In genomic region chr20:45409531-45410272, GRCh38 we compare ENCODE assay signal across 18 cellular contexts. TPM values are rescaled to one million over a fixed set of nuclear protein-coding genes. Genes with fewer than 3 reads are reported as not detected.
DNase-seq lines count a peak whose midpoint lies in the region; TF ChIP-seq lines count a peak whose summit lies in the region.
"Had no signal": no experiment of that assay in that cellular context is flagged by ENCODE, and none has a peak within 500 bp of the region (broad histone marks: within the 10 kb centered on the region; RNA-seq: fewer than 3 reads in every experiment).

No MANE protein-coding gene starts in this region.

- H3K27ac ChIP-seq in caudate nucleus (ENCODE audit: low read depth, low read length) (peak overlapping the region; percentile 55), stomach smooth muscle (ENCODE audit: low read length) (peak overlapping the region; percentile 31)
- H3K27ac ChIP-seq: BLaER1, PC-9 had no signal

- no peaks in the 10 kb centered on the region for H3K9me3 ChIP-seq in stomach smooth muscle (ENCODE audit: control insufficient read depth in 2 of 2, low read length in 2 of 2)
- H3K9me3 ChIP-seq: BLaER1, MG63 had no signal

- CTCF ChIA-PET in activated naive CD4-positive, alpha-beta T cell treated with anti-CD3 and anti-CD28 coated beads for 36 hours (lab: Charles Lee) = no interaction called here
- CTCF ChIA-PET in activated naive CD4-positive, alpha-beta T cell treated with anti-CD3 and anti-CD28 coated beads, Interleukin-2, amount 10 ng/mL, durations not matched to agents 7 days and 5 days (lab: Charles Lee) = no interaction called here

- H3K36me3 Mint-ChIP-seq in activated naive CD4-positive, alpha-beta T cell treated with anti-CD3 and anti-CD28 coated beads for 36 hours (ENCODE audit: low read depth) = peaks cover 15% of the 10 kb centered on the region
- peaks cover 8% of the 10 kb centered on the region for H3K36me3 Mint-ChIP-seq in activated naive CD4-positive, alpha-beta T cell treated with anti-CD3 and anti-CD28 coated beads, Interleukin-2, amount 10 ng/mL, durations not matched to agents 7 days and 5 days
- peaks cover 9% of the 10 kb centered on the region for H3K36me3 Mint-ChIP-seq in neural crest cell (ENCODE audit: low read depth)

- H3K4me1 ChIP-seq in stomach smooth muscle (ENCODE audit: control insufficient read depth, insufficient read depth, low read length) = peaks cover 19% of the 10 kb centered on the region

- no peak overlapping the region for H3K4me3 Mint-ChIP-seq in activated naive CD4-positive, alpha-beta T cell treated with anti-CD3 and anti-CD28 coated beads for 36 hours
- H3K4me3 Mint-ChIP-seq in activated naive CD4-positive, alpha-beta T cell treated with anti-CD3 and anti-CD28 coated beads, Interleukin-2, amount 10 ng/mL, durations not matched to agents 7 days and 5 days = no peak overlapping the region
- H3K4me3 Mint-ChIP-seq in neural crest cell = peak overlapping the region; percentile 74
- H3K4me3 Mint-ChIP-seq: GM23338 had no signal

- H3K27me3 Mint-ChIP-seq in activated naive CD4-positive, alpha-beta T cell treated with anti-CD3 and anti-CD28 coated beads for 36 hours (ENCODE audit: low read depth) = peaks cover 4% of the 10 kb centered on the region
- peaks cover 40% of the 10 kb centered on the region for H3K27me3 Mint-ChIP-seq in activated naive CD4-positive, alpha-beta T cell treated with anti-CD3 and anti-CD28 coated beads, Interleukin-2, amount 10 ng/mL, durations not matched to agents 7 days and 5 days
- H3K27me3 Mint-ChIP-seq in neural crest cell (ENCODE audit: low read depth) = peaks cover 20% of the 10 kb centered on the region

- no peak overlapping the region for H3K9ac ChIP-seq in stomach smooth muscle (ENCODE audit: low read length in 2 of 2)
- H3K9ac ChIP-seq: BLaER1 had no signal

- TF ChIP-seq CTCF in neural crest cell (conservative IDR thresholded peaks at IDR 0.05) = no peak

- H3K9me3 Mint-ChIP-seq in activated naive CD4-positive, alpha-beta T cell treated with anti-CD3 and anti-CD28 coated beads for 36 hours = no peaks in the 10 kb centered on the region
- H3K9me3 Mint-ChIP-seq in activated naive CD4-positive, alpha-beta T cell treated with anti-CD3 and anti-CD28 coated beads, Interleukin-2, amount 10 ng/mL, durations not matched to agents 7 days and 5 days = no peaks in the 10 kb centered on the region
- H3K9me3 Mint-ChIP-seq in neural crest cell = no peaks in the 10 kb centered on the region
- H3K9me3 Mint-ChIP-seq: GM23338 had no signal

- peak overlapping the region; percentile 43 for H3K27ac Mint-ChIP-seq in activated naive CD4-positive, alpha-beta T cell treated with anti-CD3 and anti-CD28 coated beads for 36 hours
- H3K27ac Mint-ChIP-seq in activated naive CD4-positive, alpha-beta T cell treated with anti-CD3 and anti-CD28 coated beads, Interleukin-2, amount 10 ng/mL, durations not matched to agents 7 days and 5 days = no peak overlapping the region
- H3K27ac Mint-ChIP-seq in neural crest cell (ENCODE audit: unreplicated experiment) = no peak overlapping the region
- H3K27ac Mint-ChIP-seq: GM23338 had no signal

- H3K36me3 ChIP-seq in stomach smooth muscle (ENCODE audit: control insufficient read depth in 2 of 2, insufficient read depth in 2 of 2, low read length in 2 of 2) = peaks cover 26 to 29% of the 10 kb centered on the region in 2 donors
- H3K36me3 ChIP-seq: BLaER1 had no signal

- peaks cover 29% of the 10 kb centered on the region for H3K4me1 Mint-ChIP-seq in activated naive CD4-positive, alpha-beta T cell treated with anti-CD3 and anti-CD28 coated beads for 36 hours (ENCODE audit: low read depth)
- H3K4me1 Mint-ChIP-seq in activated naive CD4-positive, alpha-beta T cell treated with anti-CD3 and anti-CD28 coated beads, Interleukin-2, amount 10 ng/mL, durations not matched to agents 7 days and 5 days = peaks cover 15% of the 10 kb centered on the region
- H3K4me1 Mint-ChIP-seq in neural crest cell = peaks cover 12% of the 10 kb centered on the region

- intact Hi-C loops in activated naive CD4-positive, alpha-beta T cell treated with anti-CD3 and anti-CD28 coated beads for 36 hours (cut with micrococcal nuclease) = no loop called here

- no peaks in the 10 kb centered on the region for H3K27me3 ChIP-seq in stomach smooth muscle (ENCODE audit: control insufficient read depth in 1 of 2, insufficient read depth in 2 of 2, low read length in 2 of 2)
- H3K27me3 ChIP-seq: MG63 had no signal

- no peak for DNase-seq in activated naive CD4-positive, alpha-beta T cell treated with anti-CD3 and anti-CD28 coated beads for 36 hours
- DNase-seq in activated naive CD4-positive, alpha-beta T cell treated with anti-CD3 and anti-CD28 coated beads, Interleukin-2, amount 10 ng/mL, durations not matched to agents 7 days and 5 days = no peak
- DNase-seq in caudate nucleus (lab: John Stamatoyannopoulos, UW) (no peak), neural crest cell (ENCODE audit: low read depth, low spot score) (no peak), hypothalamus (lab: John Stamatoyannopoulos, UW) (no peak), retina (no peak)
- DNase-seq in activated CD4-positive, CD25-positive, alpha-beta regulatory T cell (lab: John Stamatoyannopoulos, UW) = no peak
- DNase-seq: DMS 273 treated with DMSO at 0.1 percent for 48 hours, KG1, MG63, NCI-H1105 treated with DMSO at 0.1 percent for 48 hours, NCI-H187, NCI-H446 treated with DMSO at 0.1 percent for 48 hours, NCI-H748 treated with DMSO at 0.1 percent for 48 hours had no signal

- no peak overlapping the region for H3K4me3 ChIP-seq in stomach smooth muscle (ENCODE audit: low read length in 2 of 2)
- H3K4me3 ChIP-seq: BLaER1, GM23338, MG63, PC-9 had no signal

RNA-seq across cellular contexts. Expression of gene DBNDD2, which starts 1.6 kb away (rescaled TPM):
- total RNA-seq in activated naive CD4-positive, alpha-beta T cell treated with anti-CD3 and anti-CD28 coated beads for 36 hours = 10 to 100 TPM; 55.3 to 56.7 TPM
- 18.1 and 18.2 TPM in 2 replicates for total RNA-seq in neural crest cell

RNA-seq across cellular contexts. Expression of gene PIGT, which starts 6.2 kb away (rescaled TPM):
- total RNA-seq in activated naive CD4-positive, alpha-beta T cell treated with anti-CD3 and anti-CD28 coated beads for 36 hours = 10 to 100 TPM; 37.7 to 43.8 TPM
- total RNA-seq in neural crest cell = 64.8 and 67.4 TPM in 2 replicates

RNA-seq across cellular contexts. Expression of gene TP53TG5, which starts 31.6 kb away (rescaled TPM):
- total RNA-seq in activated naive CD4-positive, alpha-beta T cell treated with anti-CD3 and anti-CD28 coated beads for 36 hours = 1 to 10 TPM in 1 of 2 experiments, under 1 TPM in 1; 0.59 to 1.0 TPM
- total RNA-seq in neural crest cell = not detected in 2 replicates
- total RNA-seq: GM23338, PC-9 had no signal

RNA-seq across cellular contexts. Expression of gene SYS1, which starts 46.7 kb away (rescaled TPM):
- total RNA-seq in activated naive CD4-positive, alpha-beta T cell treated with anti-CD3 and anti-CD28 coated beads for 36 hours = 10 to 100 TPM; 24.0 to 26.0 TPM
- total RNA-seq in neural crest cell = 24.6 and 25.7 TPM in 2 replicates

RNA-seq across cellular contexts. Expression of gene WFDC2, which starts 59.9 kb away (rescaled TPM):
- 1 to 10 TPM in 1 of 2 experiments, under 1 TPM in 1; 0.83 to 1.0 TPM for total RNA-seq in activated naive CD4-positive, alpha-beta T cell treated with anti-CD3 and anti-CD28 coated beads for 36 hours
- total RNA-seq in neural crest cell = 7.4 and 8.7 TPM in 2 replicates
